ENCODE assay signal across 10 cellular contexts in the genomic region with DNA sequence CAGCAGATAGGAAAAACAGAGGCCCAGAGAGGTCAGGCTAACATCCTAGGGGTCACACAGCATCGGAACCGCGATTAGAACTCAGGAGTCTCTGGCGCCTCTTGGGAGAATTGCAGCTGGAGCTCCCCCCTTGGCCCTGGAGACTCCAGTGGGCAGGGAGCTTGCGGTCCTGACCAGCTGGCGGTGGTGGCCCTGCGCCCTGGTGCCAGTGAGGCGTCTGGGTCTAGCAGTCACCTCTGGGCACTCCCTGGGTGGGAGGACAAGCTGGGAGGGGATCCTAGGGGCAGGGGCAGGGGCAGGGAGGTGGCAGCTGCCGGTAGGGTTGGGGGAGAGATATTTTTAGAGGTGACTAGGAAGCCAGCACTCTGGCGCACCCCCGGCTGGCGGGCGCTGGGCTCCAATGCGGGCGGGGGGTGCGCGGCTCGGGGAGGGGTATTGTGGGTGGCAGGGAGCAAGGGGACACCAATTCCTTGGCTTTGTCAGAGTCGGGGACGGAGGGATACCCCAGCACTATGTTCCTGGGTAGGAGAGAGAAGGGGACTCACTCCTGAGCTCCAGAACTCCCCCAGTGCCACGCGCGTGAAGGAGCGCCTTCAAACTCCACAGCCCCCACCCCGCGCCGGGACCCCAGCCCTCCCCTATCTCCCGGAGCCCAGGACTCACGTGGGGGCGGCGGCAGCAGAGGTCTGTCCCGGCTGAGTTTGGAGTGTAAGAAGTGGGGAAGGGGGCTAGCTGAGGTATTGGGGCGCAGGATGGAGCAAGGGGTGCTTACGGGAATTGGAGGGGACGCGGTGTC. TPM values are rescaled to one million over a fixed set of nuclear protein-coding genes. Genes with fewer than 3 reads are reported as not detected.
DNase-seq lines count a peak whose midpoint lies in the region; ATAC-seq and TF ChIP-seq lines count a peak whose summit lies in the region.
"Had no signal": no experiment of that assay in that cellular context is flagged by ENCODE, and none has a peak within 500 bp of the region (broad histone marks: within the 10 kb centered on the region; RNA-seq: fewer than 3 reads in every experiment).

No MANE protein-coding gene starts in this region.

- DNase-seq in Peyer's patch (no peak), fibroblast of pulmonary artery (ENCODE audit: low read depth) (no peak), retinal pigment epithelial cell (ENCODE audit: low read depth) (no peak), NCI-H1048 (lab: John Stamatoyannopoulos, UW) (no peak), GDM1 (lab: John Stamatoyannopoulos, UW) (no peak)

- H3K27me3 ChIP-seq in Peyer's patch: no peaks in the 10 kb centered on the region

- no peaks in the 10 kb centered on the region for H3K9me3 ChIP-seq in Peyer's patch

- no peaks in the 10 kb centered on the region for H3K36me3 ChIP-seq in Peyer's patch

- H3K27ac ChIP-seq in Peyer's patch: peak overlapping the region in 1 of 4 donors; percentile 40

- TF ChIP-seq CTCF in Peyer's patch (IDR thresholded peaks at IDR 0.05): no peak
- TF ChIP-seq CTCF in fibroblast of pulmonary artery (IDR thresholded peaks at IDR 0.05; ENCODE audit: low read length, missing control alignments): no peak
- TF ChIP-seq CTCF in retinal pigment epithelial cell (conservative IDR thresholded peaks at IDR 0.05; ENCODE audit: low read depth, low read length): no peak

- TF ChIP-seq POLR2A in Peyer's patch (IDR thresholded peaks at IDR 0.05): no peak

- peaks cover 0 to 10% (median 7%) of the 10 kb centered on the region in 4 donors for H3K4me1 ChIP-seq in Peyer's patch

- ATAC-seq in GM18868 (IDR thresholded peaks at IDR 0.05; ENCODE audit: unreplicated experiment): peak; percentile 7
- no peak for ATAC-seq in GM18873 (IDR thresholded peaks at IDR 0.05; ENCODE audit: low FRiP score, unreplicated experiment)
- no peak for ATAC-seq in GM18517 (IDR thresholded peaks at IDR 0.05; ENCODE audit: unreplicated experiment)

- peak overlapping the region; percentile 41 to 57 (median 51) for H3K4me3 ChIP-seq in Peyer's patch
- H3K4me3 ChIP-seq in fibroblast of pulmonary artery (replicated peaks; ENCODE audit: low read depth, low read length): peak overlapping the region; percentile 73
- peak overlapping the region; percentile 69 for H3K4me3 ChIP-seq in retinal pigment epithelial cell (ENCODE audit: low read length)

RNA-seq across cellular contexts. Expression of a gene that starts 0.6 kb away (rescaled TPM):
- not detected for total RNA-seq in Peyer's patch
- total RNA-seq: glomerular endothelial cell, HT-29 had no signal

RNA-seq across cellular contexts. Expression of a gene that starts 19.5 kb away (rescaled TPM):
- 10 to 100 TPM in 2 of 4 donors, 1 to 10 TPM in 2; 4.9 to 50.3 (median 8.9) TPM for total RNA-seq in Peyer's patch
- total RNA-seq: HT-29 had no signal

RNA-seq across cellular contexts. Expression of a gene that starts 19.6 kb away (rescaled TPM):
- total RNA-seq in Peyer's patch: 10 to 100 TPM in 1 of 4 donors, 1 to 10 TPM in 1, not detected in 2; 4.8 to 14.0 TPM
- total RNA-seq: HT-29 had no signal
